In the genomic region with DNA sequence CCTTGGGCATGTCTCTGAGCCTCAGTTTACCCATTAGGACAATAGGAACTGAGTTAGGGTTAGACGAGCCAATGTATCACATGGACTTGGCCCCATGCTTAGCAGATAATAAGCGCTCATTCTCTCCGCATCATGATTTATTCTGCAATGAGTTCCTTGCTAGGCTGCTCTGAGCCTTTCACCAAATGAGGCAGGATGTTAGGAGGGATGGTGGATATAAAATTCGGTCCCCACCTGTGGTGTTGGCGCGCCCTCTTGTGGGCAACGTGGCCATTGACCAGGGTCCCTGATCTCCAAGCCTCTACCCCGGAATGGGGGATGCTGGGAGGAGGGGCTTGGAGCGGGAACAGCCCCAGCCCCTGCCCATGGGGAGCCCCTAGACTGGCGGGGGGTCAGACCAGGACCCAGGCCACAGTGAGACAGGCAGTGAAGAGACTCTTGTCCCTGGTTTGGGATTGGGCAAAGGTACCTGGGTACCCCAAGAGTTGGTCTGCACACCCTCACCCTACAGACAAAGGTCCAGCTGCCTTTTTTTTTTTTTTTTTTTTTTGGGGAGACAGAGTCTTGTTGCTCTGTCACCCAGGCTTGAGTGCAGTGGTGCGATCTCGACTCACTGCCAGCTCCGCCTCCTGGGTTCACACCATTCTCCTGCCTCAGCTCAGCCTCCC, we compare ENCODE assay signal across 8 cellular contexts. TPM values are rescaled to one million over a fixed set of nuclear protein-coding genes. Genes with fewer than 3 reads are reported as not detected.
A peak's percentile ranks its signal among the peaks of the same experiment; 100 is the strongest.
DNase-seq lines count a peak whose midpoint lies in the region; ATAC-seq and TF ChIP-seq lines count a peak whose summit lies in the region.

No MANE protein-coding gene starts in this region.

- H3K27ac Mint-ChIP-seq in GM23338 = no peak overlapping the region; the same call in 1 of the 2 replicates

- H3K4me1 ChIP-seq in GM23338 (ENCODE audit: insufficient read depth) = no peaks in the 10 kb centered on the region

- H3F3A ChIP-seq in GM23338 (replicated peaks; ENCODE audit: low read depth) = peaks cover 18% of the 10 kb centered on the region

- peaks cover 7% of the 10 kb centered on the region for H4K20me1 ChIP-seq in GM23338 (replicated peaks; ENCODE audit: insufficient read depth)

- H3K27me3 Mint-ChIP-seq in GM23338 (ENCODE audit: insufficient read depth, low read depth, poor library complexity) = peaks cover 3% of the 10 kb centered on the region

- H2AFZ ChIP-seq in GM23338 = no peak overlapping the region

- H3K9me2 ChIP-seq in GM23338 (ENCODE audit: insufficient read depth) = peaks cover 6% of the 10 kb centered on the region; the same call in 1 of the 2 replicates

- ATAC-seq in GM23338 = peak; percentile 90
- ATAC-seq in left lobe of liver = peak; percentile 64
- no peak for ATAC-seq in GM18517 (IDR thresholded peaks at IDR 0.05; ENCODE audit: unreplicated experiment)

- no peaks in the 10 kb centered on the region for H3K27me3 ChIP-seq in GM23338 (ENCODE audit: insufficient read depth)

- H3K27ac ChIP-seq in GM23338 (ENCODE audit: low read depth) = peak overlapping the region; percentile 81; the same call in 1 of the 2 replicates

- peak; percentile 98 to 99 for TF ChIP-seq CTCF in GM23338 (conservative IDR thresholded peaks at IDR 0.05; ENCODE audit: low read depth in 2 of 2)

- peak; percentile 92 for DNase-seq in AG20443 (ENCODE audit: low spot score)
- peak; percentile 91 for DNase-seq in GM23338 (ENCODE audit: low spot score)
- peak; percentile 22 to 78 for DNase-seq in NCI-H526 (lab: John Stamatoyannopoulos, UW)
- DNase-seq in activated CD4-positive, alpha-beta T cell treated with anti-CD3 and anti-CD28 coated beads for 4 hours = peak; percentile 80 to 87
- DNase-seq in cerebellar cortex (ENCODE audit: low spot score) = peak; percentile 86
- peak; percentile 81 for DNase-seq in left lobe of liver (ENCODE audit: low spot score)
- DNase-seq in stimulated activated CD4-positive, alpha-beta T cell treated with anti-CD3 and anti-CD28 coated beads, Interleukin-4, amount 100 ng/mL, for 4 hours = peak; percentile 73 to 84

- H3K9me3 Mint-ChIP-seq in GM23338 = no peaks in the 10 kb centered on the region

- no peak overlapping the region for H3K4me2 ChIP-seq in GM23338

- H3K4me3 ChIP-seq in GM23338 = no peak overlapping the region

- H3K36me3 Mint-ChIP-seq in GM23338 (ENCODE audit: low read depth) = peaks cover 37% of the 10 kb centered on the region

- H3K4me1 Mint-ChIP-seq in GM23338 = peaks cover 4% of the 10 kb centered on the region; the same call in 2 of the 3 replicates

- peaks cover 5% of the 10 kb centered on the region; the same call in 1 of the 2 replicates for H3K79me2 ChIP-seq in GM23338 (replicated peaks; ENCODE audit: insufficient read depth)

- H3K4me3 Mint-ChIP-seq in GM23338 = no peak overlapping the region

- peaks cover 12% of the 10 kb centered on the region; the same call in 1 of the 2 replicates for H3K36me3 ChIP-seq in GM23338 (ENCODE audit: insufficient read depth)

TF ChIP-seq in GM23338, 12 proteins besides CTCF, POLR2A, EP300 and RAD21:
- TF ChIP-seq, protein P1, sequence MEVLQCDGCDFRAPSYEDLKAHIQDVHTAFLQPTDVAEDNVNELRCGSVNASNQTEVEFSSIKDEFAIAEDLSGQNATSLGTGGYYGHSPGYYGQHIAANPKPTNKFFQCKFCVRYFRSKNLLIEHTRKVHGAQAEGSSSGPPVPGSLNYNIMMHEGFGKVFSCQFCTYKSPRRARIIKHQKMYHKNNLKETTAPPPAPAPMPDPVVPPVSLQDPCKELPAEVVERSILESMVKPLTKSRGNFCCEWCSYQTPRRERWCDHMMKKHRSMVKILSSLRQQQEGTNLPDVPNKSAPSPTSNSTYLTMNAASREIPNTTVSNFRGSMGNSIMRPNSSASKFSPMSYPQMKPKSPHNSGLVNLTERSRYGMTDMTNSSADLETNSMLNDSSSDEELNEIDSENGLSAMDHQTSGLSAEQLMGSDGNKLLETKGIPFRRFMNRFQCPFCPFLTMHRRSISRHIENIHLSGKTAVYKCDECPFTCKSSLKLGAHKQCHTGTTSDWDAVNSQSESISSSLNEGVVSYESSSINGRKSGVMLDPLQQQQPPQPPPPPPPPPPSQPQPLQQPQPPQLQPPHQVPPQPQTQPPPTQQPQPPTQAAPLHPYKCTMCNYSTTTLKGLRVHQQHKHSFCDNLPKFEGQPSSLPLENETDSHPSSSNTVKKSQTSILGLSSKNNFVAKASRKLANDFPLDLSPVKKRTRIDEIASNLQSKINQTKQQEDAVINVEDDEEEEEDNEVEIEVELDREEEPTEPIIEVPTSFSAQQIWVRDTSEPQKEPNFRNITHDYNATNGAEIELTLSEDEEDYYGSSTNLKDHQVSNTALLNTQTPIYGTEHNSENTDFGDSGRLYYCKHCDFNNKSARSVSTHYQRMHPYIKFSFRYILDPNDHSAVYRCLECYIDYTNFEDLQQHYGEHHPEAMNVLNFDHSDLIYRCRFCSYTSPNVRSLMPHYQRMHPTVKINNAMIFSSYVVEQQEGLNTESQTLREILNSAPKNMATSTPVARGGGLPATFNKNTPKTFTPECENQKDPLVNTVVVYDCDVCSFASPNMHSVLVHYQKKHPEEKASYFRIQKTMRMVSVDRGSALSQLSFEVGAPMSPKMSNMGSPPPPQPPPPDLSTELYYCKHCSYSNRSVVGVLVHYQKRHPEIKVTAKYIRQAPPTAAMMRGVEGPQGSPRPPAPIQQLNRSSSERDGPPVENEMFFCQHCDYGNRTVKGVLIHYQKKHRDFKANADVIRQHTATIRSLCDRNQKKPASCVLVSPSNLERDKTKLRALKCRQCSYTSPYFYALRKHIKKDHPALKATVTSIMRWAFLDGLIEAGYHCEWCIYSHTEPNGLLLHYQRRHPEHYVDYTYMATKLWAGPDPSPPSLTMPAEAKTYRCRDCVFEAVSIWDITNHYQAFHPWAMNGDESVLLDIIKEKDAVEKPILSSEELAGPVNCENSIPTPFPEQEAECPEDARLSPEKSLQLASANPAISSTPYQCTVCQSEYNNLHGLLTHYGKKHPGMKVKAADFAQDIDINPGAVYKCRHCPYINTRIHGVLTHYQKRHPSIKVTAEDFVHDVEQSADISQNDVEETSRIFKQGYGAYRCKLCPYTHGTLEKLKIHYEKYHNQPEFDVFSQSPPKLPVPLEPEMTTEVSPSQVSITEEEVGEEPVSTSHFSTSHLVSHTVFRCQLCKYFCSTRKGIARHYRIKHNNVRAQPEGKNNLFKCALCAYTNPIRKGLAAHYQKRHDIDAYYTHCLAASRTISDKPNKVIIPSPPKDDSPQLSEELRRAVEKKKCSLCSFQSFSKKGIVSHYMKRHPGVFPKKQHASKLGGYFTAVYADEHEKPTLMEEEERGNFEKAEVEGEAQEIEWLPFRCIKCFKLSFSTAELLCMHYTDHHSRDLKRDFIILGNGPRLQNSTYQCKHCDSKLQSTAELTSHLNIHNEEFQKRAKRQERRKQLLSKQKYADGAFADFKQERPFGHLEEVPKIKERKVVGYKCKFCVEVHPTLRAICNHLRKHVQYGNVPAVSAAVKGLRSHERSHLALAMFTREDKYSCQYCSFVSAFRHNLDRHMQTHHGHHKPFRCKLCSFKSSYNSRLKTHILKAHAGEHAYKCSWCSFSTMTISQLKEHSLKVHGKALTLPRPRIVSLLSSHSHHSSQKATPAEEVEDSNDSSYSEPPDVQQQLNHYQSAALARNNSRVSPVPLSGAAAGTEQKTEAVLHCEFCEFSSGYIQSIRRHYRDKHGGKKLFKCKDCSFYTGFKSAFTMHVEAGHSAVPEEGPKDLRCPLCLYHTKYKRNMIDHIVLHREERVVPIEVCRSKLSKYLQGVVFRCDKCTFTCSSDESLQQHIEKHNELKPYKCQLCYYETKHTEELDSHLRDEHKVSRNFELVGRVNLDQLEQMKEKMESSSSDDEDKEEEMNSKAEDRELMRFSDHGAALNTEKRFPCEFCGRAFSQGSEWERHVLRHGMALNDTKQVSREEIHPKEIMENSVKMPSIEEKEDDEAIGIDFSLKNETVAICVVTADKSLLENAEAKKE (CRISPR knock-in tag; IDR thresholded peaks at IDR 0.05) = no peak
- TF ChIP-seq EZH2 (IDR thresholded peaks at IDR 0.05; ENCODE audit: low read depth, unreplicated experiment) (no peak), STAT1 (IDR thresholded peaks at IDR 0.05; ENCODE audit: unreplicated experiment) (no peak)
- TF ChIP-seq, protein P2, sequence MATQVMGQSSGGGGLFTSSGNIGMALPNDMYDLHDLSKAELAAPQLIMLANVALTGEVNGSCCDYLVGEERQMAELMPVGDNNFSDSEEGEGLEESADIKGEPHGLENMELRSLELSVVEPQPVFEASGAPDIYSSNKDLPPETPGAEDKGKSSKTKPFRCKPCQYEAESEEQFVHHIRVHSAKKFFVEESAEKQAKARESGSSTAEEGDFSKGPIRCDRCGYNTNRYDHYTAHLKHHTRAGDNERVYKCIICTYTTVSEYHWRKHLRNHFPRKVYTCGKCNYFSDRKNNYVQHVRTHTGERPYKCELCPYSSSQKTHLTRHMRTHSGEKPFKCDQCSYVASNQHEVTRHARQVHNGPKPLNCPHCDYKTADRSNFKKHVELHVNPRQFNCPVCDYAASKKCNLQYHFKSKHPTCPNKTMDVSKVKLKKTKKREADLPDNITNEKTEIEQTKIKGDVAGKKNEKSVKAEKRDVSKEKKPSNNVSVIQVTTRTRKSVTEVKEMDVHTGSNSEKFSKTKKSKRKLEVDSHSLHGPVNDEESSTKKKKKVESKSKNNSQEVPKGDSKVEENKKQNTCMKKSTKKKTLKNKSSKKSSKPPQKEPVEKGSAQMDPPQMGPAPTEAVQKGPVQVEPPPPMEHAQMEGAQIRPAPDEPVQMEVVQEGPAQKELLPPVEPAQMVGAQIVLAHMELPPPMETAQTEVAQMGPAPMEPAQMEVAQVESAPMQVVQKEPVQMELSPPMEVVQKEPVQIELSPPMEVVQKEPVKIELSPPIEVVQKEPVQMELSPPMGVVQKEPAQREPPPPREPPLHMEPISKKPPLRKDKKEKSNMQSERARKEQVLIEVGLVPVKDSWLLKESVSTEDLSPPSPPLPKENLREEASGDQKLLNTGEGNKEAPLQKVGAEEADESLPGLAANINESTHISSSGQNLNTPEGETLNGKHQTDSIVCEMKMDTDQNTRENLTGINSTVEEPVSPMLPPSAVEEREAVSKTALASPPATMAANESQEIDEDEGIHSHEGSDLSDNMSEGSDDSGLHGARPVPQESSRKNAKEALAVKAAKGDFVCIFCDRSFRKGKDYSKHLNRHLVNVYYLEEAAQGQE (IDR thresholded peaks at IDR 0.05; ENCODE audit: unreplicated experiment) = peak; percentile 25

RNA-seq across cellular contexts. Expression of a gene that starts 43.9 kb away (rescaled TPM):
- total RNA-seq in GM23338 (2014; rRNA removed; shearing (Covaris generic)) = 96.2 and 109 TPM in 2 replicates
- 68.5 and 74.5 TPM in 2 replicates for polyA plus RNA-seq in GM23338 (2016; fragmentation: Nextera tagmentation; extraction: Ambion mirVana)
- 67.3 TPM for total RNA-seq in left lobe of liver

RNA-seq across cellular contexts. Expression of a gene that starts 55.1 kb away (rescaled TPM):
- 84.9 and 124 TPM in 2 replicates for total RNA-seq in GM23338 (2014; rRNA removed; shearing (Covaris generic))
- 87.0 and 90.0 TPM in 2 replicates for polyA plus RNA-seq in GM23338 (2016; fragmentation: Nextera tagmentation; extraction: Ambion mirVana)
- 16.3 TPM for total RNA-seq in left lobe of liver
